ENCODE assay signal across 9 cellular contexts in genomic region chr17:8420041-8420934, GRCh38. TPM values are rescaled to one million over a fixed set of nuclear protein-coding genes. Genes with fewer than 3 reads are reported as not detected.
DNase-seq lines count a peak whose midpoint lies in the region; ATAC-seq, FAIRE-seq and TF ChIP-seq lines count a peak whose summit lies in the region.
"Had no signal": no experiment of that assay in that cellular context is flagged by ENCODE, and none has a peak within 500 bp of the region (broad histone marks: within the 10 kb centered on the region; RNA-seq: fewer than 3 reads in every experiment).

No MANE protein-coding gene starts in this region.

- in situ Hi-C loops in HepG2 (cut with HindIII; ENCODE audit: extremely low pct_ligation_motif_present, low pct_unique_long_range_greater_than_20kb): no loop called here

- TF ChIP-seq EP300 in HepG2 (IDR thresholded peaks at IDR 0.05; ENCODE audit: low read depth in 2 of 2, low read length in 2 of 2) (peak; percentile 71 to 95; a peak in 3 of 4 replicates), HepG2 (CRISPR knock-in tag; IDR thresholded peaks at IDR 0.05; ENCODE audit: borderline replicate concordance) (peak; percentile 84)

- 0 out of 2 replicates have a peak, but pooled peaks have one; percentile 30 for TF ChIP-seq RAD21 in HepG2 (CRISPR knock-in tag; IDR thresholded peaks at IDR 0.05)

- CTCF ChIA-PET in HepG2 (lab: Yijun Ruan, JAX; ENCODE audit: low intra/inter-chr PET ratio, low total read pairs): no interaction called here

- no peaks in the 10 kb centered on the region for H3K79me2 ChIP-seq in HepG2 (ENCODE audit: insufficient read depth, low read length)

- intact Hi-C loops in HepG2 (cut with micrococcal nuclease; ENCODE audit: unreplicated experiment) (no loop called here), upper lobe of right lung (cut with DNase I) (no loop called here)

- H3K27ac ChIP-seq in HepG2 (ENCODE audit: extremely low read length, insufficient read depth, low read length) (peak overlapping the region; percentile 70), upper lobe of right lung (peak overlapping the region; percentile 56)
- H3K27ac ChIP-seq: tibial artery had no signal

- H3K27me3 ChIP-seq in HepG2 (ENCODE audit: control insufficient read depth in 1 of 2, insufficient read depth in 2 of 2, low read length in 2 of 2) (no peaks in the 10 kb centered on the region), upper lobe of right lung (no peaks in the 10 kb centered on the region)

- H3K9me3 ChIP-seq in HepG2 (ENCODE audit: low read length): no peaks in the 10 kb centered on the region
- H3K9me3 ChIP-seq in upper lobe of right lung: no peaks in the 10 kb centered on the region
- H3K9me3 ChIP-seq: tibial artery had no signal

- POLR2A ChIA-PET in HepG2 (lab: Yijun Ruan, JAX): interaction anchor here (0.9 to 2.4 kb wide), 9 partner anchors 10 to 563 kb away, joined by 3 to 42 read pairs (median 5); partner anchors contain the start of genes KRABD2, MYH10, NAA38 and NDEL1

- H2AFZ ChIP-seq in HepG2 (ENCODE audit: low read length): no peak overlapping the region

- TF ChIP-seq POLR2A in HepG2 (IDR thresholded peaks at IDR 0.05; ENCODE audit: insufficient read depth in 1 of 2, low read depth in 2 of 2, low read length in 2 of 2): no peak

- TF ChIP-seq CTCF in cardiac fibroblast (IDR thresholded peaks at IDR 0.05; ENCODE audit: low read depth, low read length) (no peak), HepG2 (CRISPR knock-in tag; IDR thresholded peaks at IDR 0.05) (no peak), upper lobe of right lung (IDR thresholded peaks at IDR 0.05) (no peak)

- H3K36me3 ChIP-seq in HepG2 (replicated peaks in 1 of 2; ENCODE audit: control insufficient read depth in 1 of 2, insufficient read depth in 2 of 2, low read length in 2 of 2): no peaks in the 10 kb centered on the region
- H3K36me3 ChIP-seq in upper lobe of right lung: no peaks in the 10 kb centered on the region
- H3K36me3 ChIP-seq: tibial artery had no signal

- H3K4me1 ChIP-seq in HepG2 (ENCODE audit: insufficient read depth, low read length): peaks cover 75% of the 10 kb centered on the region
- H3K4me1 ChIP-seq in upper lobe of right lung: peaks cover 22% of the 10 kb centered on the region

- peak; percentile 56 for DNase-seq in SIG-M5 treated with dmso at 0.1 percent for 504 hours (lab: John Stamatoyannopoulos, UW; ENCODE audit: unreplicated experiment)
- no peak for DNase-seq in SIG-M5 (lab: John Stamatoyannopoulos, UW)
- DNase-seq in cardiac fibroblast (ENCODE audit: low read depth in 2 of 2): peak; percentile 85 to 91
- peak; percentile 97 for DNase-seq in HepG2 (ENCODE audit: low spot score)
- DNase-seq in upper lobe of right lung: peak; percentile 74
- DNase-seq in RKO (ENCODE audit: low spot score): no peak
- DNase-seq in activated CD8-positive, alpha-beta memory T cell treated with anti-CD3 and anti-CD28 coated beads, Interleukin-2, amount 50 U/mL, for 48 hours: no peak
- DNase-seq in stimulated activated CD4-positive, alpha-beta T cell treated with anti-CD3 and anti-CD28 coated beads, Interleukin-1b, Interleukin-23, amount 100 ng/mL, for 48 hours: no peak

- WGBS in HepG2 (ENCODE audit: low lambda C conversion rate): 10% methylated on average over 5 of the region's 5 CpGs

- peak overlapping the region; percentile 48 for H3K9ac ChIP-seq in HepG2 (ENCODE audit: insufficient read depth, low read depth, low read length)

- FAIRE-seq in HepG2 (lab: Jason Lieb, UNC): peak; percentile 95

- BruUV-seq in HepG2 (replicated peaks; lab: Mats Ljungman, UMichigan): no TSS peak

- ATAC-seq in HepG2 (peak; percentile 95), upper lobe of right lung (peak; percentile 82)

- no peak overlapping the region for H3K4me3 ChIP-seq in cardiac fibroblast (replicated peaks in 1 of 2; ENCODE audit: low read depth in 2 of 2, low read length in 2 of 2)
- H3K4me3 ChIP-seq in HepG2 (replicated peaks in 1 of 3; ENCODE audit: insufficient read depth in 1 of 3, low read depth in 2 of 3, low read length in 3 of 3): peak overlapping the region in 1 of 3 experiments; percentile 13; a peak in 1 of 6 replicates
- no peak overlapping the region for H3K4me3 ChIP-seq in upper lobe of right lung
- H3K4me3 ChIP-seq: tibial artery had no signal

- H4K20me1 ChIP-seq in HepG2 (ENCODE audit: insufficient read depth, low read length): no peaks in the 10 kb centered on the region

- peak overlapping the region; percentile 63 for H3K4me2 ChIP-seq in HepG2 (ENCODE audit: low read depth, low read length)

RNA-seq across cellular contexts. Expression of gene NDEL1, which starts 15.4 kb away (rescaled TPM):
- total RNA-seq in HepG2 (2016; rRNA removed; fragmentation: Illumina TruSeq; extraction: Trizol) (47.8 and 59.8 TPM in 2 replicates), upper lobe of right lung (80.6 TPM)
- 23.8 and 26.3 TPM in 2 replicates for total RNA-seq in HepG2 (2016; cell fraction: cytosol; rRNA removed; fragmentation: Illumina TruSeq; extraction: Trizol; ENCODE audit: low read depth)
- total RNA-seq in HepG2 (2016; cell fraction: insoluble cytoplasmic fraction; rRNA removed; fragmentation: Illumina TruSeq; extraction: Trizol): 40.4 and 58.0 TPM in 2 replicates
- 38.8 and 39.0 TPM in 2 replicates for total RNA-seq in HepG2 (2016; cell fraction: membrane; rRNA removed; fragmentation: Illumina TruSeq; extraction: Trizol)
- 76.2 and 88.4 TPM in 2 replicates for total RNA-seq in HepG2 (2016; cell fraction: nucleus; rRNA removed; fragmentation: Illumina TruSeq; extraction: Trizol)
- polyA plus RNA-seq in HepG2 (2011; rRNA removed): 119 and 153 TPM in 2 replicates
- 90.0 and 106 TPM in 2 replicates for polyA plus RNA-seq in HepG2 (2011; cell fraction: cytosol; rRNA removed)
- 348 and 472 TPM in 2 replicates for polyA plus RNA-seq in HepG2 (2011; cell fraction: nucleus; rRNA removed)
- polyA plus RNA-seq in HepG2 (2012): 71.7 and 87.0 TPM in 2 replicates
- 9.5 and 11.4 TPM in 2 replicates for polyA plus RNA-seq in HepG2 (2016; cell fraction: cytosol; fragmentation: Illumina TruSeq; extraction: Trizol; ENCODE audit: low read depth)
- 50.5 and 54.1 TPM in 2 replicates for polyA plus RNA-seq in HepG2 (2016; cell fraction: insoluble cytoplasmic fraction; fragmentation: Illumina TruSeq; extraction: Trizol; ENCODE audit: low read depth)
- 25.5 and 26.4 TPM in 2 replicates for polyA plus RNA-seq in HepG2 (2016; cell fraction: membrane; fragmentation: Illumina TruSeq; extraction: Trizol; ENCODE audit: low read depth)
- polyA plus RNA-seq in HepG2 (2016; cell fraction: nucleus; fragmentation: Illumina TruSeq; extraction: Trizol; ENCODE audit: insufficient read depth, low read depth): 93.0 and 99.2 TPM in 2 replicates
- 50.7 and 124 TPM in 2 replicates for polyA minus RNA-seq in HepG2 (2011; rRNA and poly(A)+ RNA removed; ENCODE audit: low replicate concordance)
- 38.6 and 48.1 TPM in 2 replicates for polyA minus RNA-seq in HepG2 (2011; cell fraction: cytosol; rRNA and poly(A)+ RNA removed)
- 217 and 240 TPM in 2 replicates for polyA minus RNA-seq in HepG2 (2011; cell fraction: nucleus; rRNA and poly(A)+ RNA removed)

RNA-seq across cellular contexts. Expression of gene RNF222, which starts 22.7 kb away (rescaled TPM):
- not detected in 2 replicates for total RNA-seq in HepG2 (2016; rRNA removed; fragmentation: Illumina TruSeq; extraction: Trizol)
- total RNA-seq in HepG2 (2016; cell fraction: cytosol; rRNA removed; fragmentation: Illumina TruSeq; extraction: Trizol; ENCODE audit: low read depth): 0.20 and 0.26 TPM in 2 replicates
- total RNA-seq in HepG2 (2016; cell fraction: insoluble cytoplasmic fraction; rRNA removed; fragmentation: Illumina TruSeq; extraction: Trizol): not detected in 2 replicates
- 0.06 and 0.07 TPM in 2 replicates for total RNA-seq in HepG2 (2016; cell fraction: membrane; rRNA removed; fragmentation: Illumina TruSeq; extraction: Trizol)
- not detected in 2 replicates for total RNA-seq in HepG2 (2016; cell fraction: nucleus; rRNA removed; fragmentation: Illumina TruSeq; extraction: Trizol)
- polyA plus RNA-seq in HepG2 (2011; rRNA removed): 0.04 TPM in 1 of 2 replicates, not detected in the other
- polyA plus RNA-seq in HepG2 (2011; cell fraction: cytosol; rRNA removed): not detected in 2 replicates
- not detected in 2 replicates for polyA plus RNA-seq in HepG2 (2011; cell fraction: nucleus; rRNA removed)
- polyA plus RNA-seq in HepG2 (2012): not detected in 2 replicates
- 0.08 and 0.11 TPM in 2 replicates for polyA plus RNA-seq in HepG2 (2016; cell fraction: cytosol; fragmentation: Illumina TruSeq; extraction: Trizol; ENCODE audit: low read depth)
- not detected in 2 replicates for polyA plus RNA-seq in HepG2 (2016; cell fraction: insoluble cytoplasmic fraction; fragmentation: Illumina TruSeq; extraction: Trizol; ENCODE audit: low read depth)
- polyA plus RNA-seq in HepG2 (2016; cell fraction: membrane; fragmentation: Illumina TruSeq; extraction: Trizol; ENCODE audit: low read depth): not detected in 2 replicates
- not detected in 2 replicates for polyA plus RNA-seq in HepG2 (2016; cell fraction: nucleus; fragmentation: Illumina TruSeq; extraction: Trizol; ENCODE audit: insufficient read depth, low read depth)
- not detected in 2 replicates for polyA minus RNA-seq in HepG2 (2011; rRNA and poly(A)+ RNA removed; ENCODE audit: low replicate concordance)
- not detected in 2 replicates for polyA minus RNA-seq in HepG2 (2011; cell fraction: cytosol; rRNA and poly(A)+ RNA removed)
- not detected in 2 replicates for polyA minus RNA-seq in HepG2 (2011; cell fraction: nucleus; rRNA and poly(A)+ RNA removed)
- total RNA-seq in upper lobe of right lung: not detected

RNA-seq across cellular contexts. Expression of gene RPL26, which starts 37.3 kb away (rescaled TPM):
- 2,817 and 3,645 TPM in 2 replicates for total RNA-seq in HepG2 (2016; rRNA removed; fragmentation: Illumina TruSeq; extraction: Trizol)
- total RNA-seq in HepG2 (2016; cell fraction: cytosol; rRNA removed; fragmentation: Illumina TruSeq; extraction: Trizol; ENCODE audit: low read depth): 4,334 and 5,043 TPM in 2 replicates
- 2,923 and 3,794 TPM in 2 replicates for total RNA-seq in HepG2 (2016; cell fraction: insoluble cytoplasmic fraction; rRNA removed; fragmentation: Illumina TruSeq; extraction: Trizol)
- 6,387 and 7,049 TPM in 2 replicates for total RNA-seq in HepG2 (2016; cell fraction: membrane; rRNA removed; fragmentation: Illumina TruSeq; extraction: Trizol)
- 834 and 897 TPM in 2 replicates for total RNA-seq in HepG2 (2016; cell fraction: nucleus; rRNA removed; fragmentation: Illumina TruSeq; extraction: Trizol)
- polyA plus RNA-seq in HepG2 (2011; rRNA removed): 3,026 and 3,529 TPM in 2 replicates
- polyA plus RNA-seq in HepG2 (2011; cell fraction: cytosol; rRNA removed): 2,378 and 3,844 TPM in 2 replicates
- polyA plus RNA-seq in HepG2 (2011; cell fraction: nucleus; rRNA removed): 542 and 966 TPM in 2 replicates
- 4,466 and 4,951 TPM in 2 replicates for polyA plus RNA-seq in HepG2 (2012)
- 4,868 and 4,969 TPM in 2 replicates for polyA plus RNA-seq in HepG2 (2016; cell fraction: cytosol; fragmentation: Illumina TruSeq; extraction: Trizol; ENCODE audit: low read depth)
- polyA plus RNA-seq in HepG2 (2016; cell fraction: insoluble cytoplasmic fraction; fragmentation: Illumina TruSeq; extraction: Trizol; ENCODE audit: low read depth): 3,325 and 3,753 TPM in 2 replicates
- polyA plus RNA-seq in HepG2 (2016; cell fraction: membrane; fragmentation: Illumina TruSeq; extraction: Trizol; ENCODE audit: low read depth): 5,785 and 5,833 TPM in 2 replicates
- polyA plus RNA-seq in HepG2 (2016; cell fraction: nucleus; fragmentation: Illumina TruSeq; extraction: Trizol; ENCODE audit: insufficient read depth, low read depth): 1,493 and 1,589 TPM in 2 replicates
- 260 and 659 TPM in 2 replicates for polyA minus RNA-seq in HepG2 (2011; rRNA and poly(A)+ RNA removed; ENCODE audit: low replicate concordance)
- polyA minus RNA-seq in HepG2 (2011; cell fraction: cytosol; rRNA and poly(A)+ RNA removed): 471 and 569 TPM in 2 replicates
- 235 and 442 TPM in 2 replicates for polyA minus RNA-seq in HepG2 (2011; cell fraction: nucleus; rRNA and poly(A)+ RNA removed)
- 1,173 TPM for total RNA-seq in upper lobe of right lung

Comparison
In these comparisons a context has a peak if more than half of its experiments do, and no peak if none do; other contexts are left out.
1. DNase-seq: peak in SIG-M5 treated with dmso at 0.1 percent for 504 hours (single experiment), cardiac fibroblast (2 of 2), HepG2 (single experiment) and upper lobe of right lung (single experiment); none in SIG-M5 (single experiment), RKO (single experiment), activated CD8-positive, alpha-beta memory T cell treated with anti-CD3 and anti-CD28 coated beads, Interleukin-2, amount 50 U/mL, for 48 hours (single experiment) and stimulated activated CD4-positive, alpha-beta T cell treated with anti-CD3 and anti-CD28 coated beads, Interleukin-1b, Interleukin-23, amount 100 ng/mL, for 48 hours (single experiment).